ENCODE assay signal across 9 cellular contexts in genomic region chr11:72038491-72038890, GRCh38. TPM values are rescaled to one million over a fixed set of nuclear protein-coding genes. Genes with fewer than 3 reads are reported as not detected.
DNase-seq lines count a peak whose midpoint lies in the region; ATAC-seq, FAIRE-seq and TF ChIP-seq lines count a peak whose summit lies in the region.
"Had no signal": no experiment of that assay in that cellular context is flagged by ENCODE, and none has a peak within 500 bp of the region (broad histone marks: within the 10 kb centered on the region; RNA-seq: fewer than 3 reads in every experiment).

No MANE protein-coding gene starts in this region.

- H3K9ac ChIP-seq in GM12878 (ENCODE audit: control insufficient read depth, insufficient read depth, low read length), result peak overlapping the region; percentile 82
- no peak overlapping the region for H3K9ac ChIP-seq in keratinocyte (ENCODE audit: control insufficient read depth, extremely low read depth, insufficient read depth, low read length)

- POLR2A ChIA-PET in GM12878 (lab: Charles Lee), result interaction anchor here (0.5 to 3.9 kb wide), 16 partner anchors 28 to 185 kb away, joined by 3 to 15 read pairs (median 5); partner anchors contain the start of gene ANAPC15
- POLR2A ChIA-PET in activated CD4-positive, alpha-beta T cell treated with anti-CD3 and anti-CD28 coated beads for 36 hours (lab: Charles Lee), result interaction anchor here (1.0 to 1.3 kb wide), 2 partner anchors 20 to 40 kb away, joined by 3 to 5 read pairs; no protein-coding TSS in a partner anchor

- no peaks in the 10 kb centered on the region for H3K9me3 Mint-ChIP-seq in activated CD4-positive, alpha-beta T cell treated with anti-CD3 and anti-CD28 coated beads for 36 hours (ENCODE audit: low read depth)

- peaks cover 29% of the 10 kb centered on the region for H3K36me3 Mint-ChIP-seq in activated CD4-positive, alpha-beta T cell treated with anti-CD3 and anti-CD28 coated beads for 36 hours (ENCODE audit: low read depth)

- dilution Hi-C loops in keratinocyte (cut with MboI; ENCODE audit: extremely low pct_ligation_motif_present, low sequenced_read_pairs), result no loop called here

- H4K20me1 ChIP-seq in GM12878 (ENCODE audit: control insufficient read depth, insufficient read depth) (no peaks in the 10 kb centered on the region), keratinocyte (ENCODE audit: control insufficient read depth, extremely low read depth, insufficient read depth, low read length) (peaks cover 3% of the 10 kb centered on the region)

- TF ChIP-seq POLR2A in GM12878 (IDR thresholded peaks at IDR 0.05; ENCODE audit: low read depth, low read length), result no peak
- no peak for TF ChIP-seq POLR2A in testis (IDR thresholded peaks at IDR 0.05)
- TF ChIP-seq POLR2A in H54 (IDR thresholded peaks at IDR 0.05; ENCODE audit: low read depth, low read length), result no peak

- RAD21 ChIA-PET in GM12878 (lab: Charles Lee; ENCODE audit: unreplicated experiment), result interaction anchor here (1.0 to 4.7 kb wide), 15 partner anchors 8 to 393 kb away, joined by 3 to 46 read pairs (median 7); partner anchors contain the start of gene ANAPC15

- no peak overlapping the region for H3K27ac Mint-ChIP-seq in activated CD4-positive, alpha-beta T cell treated with anti-CD3 and anti-CD28 coated beads for 36 hours

- no peak for ATAC-seq in GM12878
- ATAC-seq in activated CD4-positive, alpha-beta T cell treated with anti-CD3 and anti-CD28 coated beads for 36 hours, result no peak

- no peak for FAIRE-seq in GM12878 (lab: Jason Lieb, UNC)
- no peak for FAIRE-seq in keratinocyte (lab: Jason Lieb, UNC)
- FAIRE-seq in H54 (lab: Jason Lieb, UNC), result no peak
- FAIRE-seq: colon had no signal

- 86% methylated on average over 1 of the region's 2 CpGs for WGBS in GM12878 (ENCODE audit: insufficient coverage, insufficient replicate concordance, low lambda C conversion rate, missing lambda C conversion rate)
- WGBS in testis, 2 donors, result 22 to 57% methylated on average over 1 to 2 of the region's 2 CpGs

- H3K79me2 ChIP-seq in GM12878 (ENCODE audit: control insufficient read depth, insufficient read depth, low read length), result peaks cover 70% of the 10 kb centered on the region
- H3K79me2 ChIP-seq in keratinocyte (ENCODE audit: control insufficient read depth, insufficient read depth, low read length), result peaks cover 74% of the 10 kb centered on the region

- H3K4me1 ChIP-seq in GM12878 (ENCODE audit: control insufficient read depth, insufficient read depth, low read length) (peaks cover 35% of the 10 kb centered on the region), keratinocyte (ENCODE audit: control insufficient read depth, extremely low read depth, insufficient read depth, low read length) (peaks cover 54% of the 10 kb centered on the region), testis (peaks cover 39% of the 10 kb centered on the region)

- H3K27me3 ChIP-seq in GM12878 (replicated peaks in 1 of 2; ENCODE audit: control insufficient read depth in 2 of 2, insufficient read depth in 2 of 2, low read length in 1 of 2) (no peaks in the 10 kb centered on the region), keratinocyte (ENCODE audit: control insufficient read depth, extremely low read depth, insufficient read depth, low read length) (no peaks in the 10 kb centered on the region), testis (no peaks in the 10 kb centered on the region)

- H3K27ac ChIP-seq in GM12878 (ENCODE audit: control insufficient read depth, insufficient read depth) (peak overlapping the region; percentile 71), keratinocyte (ENCODE audit: control insufficient read depth, insufficient read depth, low read length) (peak overlapping the region; percentile 24), testis (peak overlapping the region; percentile 97 to 98)

- H3K9me3 ChIP-seq in GM12878 (replicated peaks; ENCODE audit: control insufficient read depth, insufficient read depth, low read length), result no peaks in the 10 kb centered on the region
- no peaks in the 10 kb centered on the region for H3K9me3 ChIP-seq in keratinocyte (ENCODE audit: control insufficient read depth, low read depth, low read length)
- no peaks in the 10 kb centered on the region for H3K9me3 ChIP-seq in testis

- peak overlapping the region; percentile 65 for H3K4me3 ChIP-seq in GM12878
- no peak overlapping the region for H3K4me3 ChIP-seq in keratinocyte (ENCODE audit: control insufficient read depth in 2 of 3, extremely low read depth in 1 of 3, insufficient read depth in 2 of 3, low read depth in 1 of 3, low read length in 3 of 3)
- H3K4me3 ChIP-seq in testis, result peak overlapping the region; percentile 67 to 70

- H3K4me1 Mint-ChIP-seq in activated CD4-positive, alpha-beta T cell treated with anti-CD3 and anti-CD28 coated beads for 36 hours, result peaks cover 39% of the 10 kb centered on the region

- CTCF ChIA-PET in GM12878 (lab: Yijun Ruan, JAX), result interaction anchor here (0.5 to 4.4 kb wide), 19 partner anchors 12 to 106 kb away, joined by 3 to 63 read pairs (median 4); no protein-coding TSS in a partner anchor
- CTCF ChIA-PET in activated CD4-positive, alpha-beta T cell treated with anti-CD3 and anti-CD28 coated beads for 36 hours (lab: Charles Lee), result interaction anchor here (0.5 to 7.3 kb wide), 9 partner anchors 8 to 771 kb away, joined by 3 to 58 read pairs (median 5); partner anchors contain the start of gene XNDC1N

- H3K27me3 Mint-ChIP-seq in activated CD4-positive, alpha-beta T cell treated with anti-CD3 and anti-CD28 coated beads for 36 hours, result no peaks in the 10 kb centered on the region

- H3K4me3 Mint-ChIP-seq in activated CD4-positive, alpha-beta T cell treated with anti-CD3 and anti-CD28 coated beads for 36 hours, result no peak overlapping the region

- H3K4me2 ChIP-seq in GM12878 (ENCODE audit: control insufficient read depth, insufficient read depth) (peak overlapping the region; percentile 88), keratinocyte (ENCODE audit: control insufficient read depth, extremely low read depth, insufficient read depth, low read depth, low read length) (peak overlapping the region; percentile 99)

- in situ Hi-C loops in GM12878 (cut with MboI), result no loop called here

- peaks cover 1 to 17% of the 10 kb centered on the region in 2 experiments for H3K36me3 ChIP-seq in GM12878 (ENCODE audit: control insufficient read depth in 2 of 2, insufficient read depth in 2 of 2, low read length in 1 of 2)
- H3K36me3 ChIP-seq in keratinocyte (ENCODE audit: control insufficient read depth in 2 of 2, extremely low read depth in 1 of 2, insufficient read depth in 2 of 2, low read length in 2 of 2), result peaks cover under 1 to 14% of the 10 kb centered on the region in 2 experiments
- no peaks in the 10 kb centered on the region for H3K36me3 ChIP-seq in testis (ENCODE audit: low read depth, missing control alignments)

- intact Hi-C loops in GM12878 (cut with micrococcal nuclease; ENCODE audit: unreplicated experiment) (no loop called here), testis (cut with DNase I; ENCODE audit: low total_unique reads) (no loop called here)
- intact Hi-C loops in activated CD4-positive, alpha-beta T cell treated with anti-CD3 and anti-CD28 coated beads for 36 hours (cut with DNase I, micrococcal nuclease), result no loop called here

- H2AFZ ChIP-seq in GM12878 (ENCODE audit: control insufficient read depth, low read depth, low read length), result no peak overlapping the region
- H2AFZ ChIP-seq in keratinocyte (ENCODE audit: control insufficient read depth, low read length), result no peak overlapping the region

- no TSS peak for BruUV-seq in GM12878 (replicated peaks; lab: Mats Ljungman, UMichigan)

- no peak for TF ChIP-seq CTCF in GM12878 (IDR thresholded peaks at IDR 0.05 in 2 of 3, conservative IDR thresholded peaks at IDR 0.05 in 1 of 3; ENCODE audit: control insufficient read depth in 2 of 3, extremely low read depth in 1 of 3, insufficient read depth in 1 of 3, low read depth in 3 of 3, low read length in 3 of 3)
- no peak for TF ChIP-seq CTCF in keratinocyte (optimal IDR thresholded peaks at IDR 0.05 in 1 of 3, IDR thresholded peaks at IDR 0.05 in 1 of 3, conservative IDR thresholded peaks at IDR 0.05 in 1 of 3; ENCODE audit: extremely low read depth in 1 of 3, insufficient read depth in 2 of 3, low read length in 3 of 3)
- no peak for TF ChIP-seq CTCF in testis (IDR thresholded peaks at IDR 0.05)

- TF ChIP-seq RAD21 in Ishikawa (IDR thresholded peaks at IDR 0.05; ENCODE audit: low read depth) (no peak), GM12878 (IDR thresholded peaks at IDR 0.05; ENCODE audit: insufficient read depth, low read depth, low read length) (no peak)

- DNase-seq in GM12878 (ENCODE audit: low read depth, low spot score) (no peak), keratinocyte (ENCODE audit: low read depth, low spot score) (no peak), testis (peak; percentile 80), NCI-H774 (lab: John Stamatoyannopoulos, UW) (no peak), iPS-NIHi7 (ENCODE audit: extremely low spot score) (no peak), H54 (ENCODE audit: insufficient read length, low spot score) (no peak)
- DNase-seq in activated CD4-positive, alpha-beta T cell treated with anti-CD3 and anti-CD28 coated beads for 36 hours, result no peak

- no peak for TF ChIP-seq EP300 in Ishikawa (IDR thresholded peaks at IDR 0.05; ENCODE audit: borderline replicate concordance)
- TF ChIP-seq EP300 in GM12878 (IDR thresholded peaks at IDR 0.05; ENCODE audit: borderline replicate concordance in 1 of 2, control insufficient read depth in 1 of 2, low read depth in 2 of 2, low read length in 2 of 2), result no peak

- SMC1A ChIA-PET in GM12878 (lab: Charles Lee; ENCODE audit: uncharacterized antibody, unreplicated experiment), result interaction anchor here (0.7 to 4.3 kb wide), 17 partner anchors 8 to 74 kb away, joined by 3 to 48 read pairs (median 10); partner anchors contain the start of gene ANAPC15

- H3K9me1 ChIP-seq in keratinocyte (ENCODE audit: control insufficient read depth, extremely low read depth, insufficient read depth, low read length), result no peaks in the 10 kb centered on the region

RNA-seq across cellular contexts. Expression of gene IL18BP, which starts 39.8 kb away (rescaled TPM):
- 42.0 and 53.6 TPM in 2 replicates for total RNA-seq in GM12878 (2013; cell fraction: nucleolus; rRNA removed)
- 4.9 and 5.5 TPM in 2 replicates for total RNA-seq in GM12878 (2014; rRNA removed)
- 5.0 and 5.9 TPM in 2 replicates for total RNA-seq in GM12878 (2014; rRNA removed; fragmentation: Illumina TruSeq; extraction: Trizol)
- total RNA-seq in GM12878 (2021), result 16.3 and 19.0 TPM in 2 replicates
- 15.3 TPM for polyA plus RNA-seq in GM12878 (2011; ENCODE audit: low read depth)
- polyA plus RNA-seq in GM12878 (2011; rRNA removed), result 9.2 and 11.8 TPM in 2 replicates
- polyA plus RNA-seq in GM12878 (2011; cell fraction: cytosol; rRNA removed), result 6.1 and 7.4 TPM in 2 replicates
- 88.6 and 89.9 TPM in 2 replicates for polyA plus RNA-seq in GM12878 (2011; cell fraction: nucleus; rRNA removed)
- 14.2 and 16.9 TPM in 2 replicates for polyA plus RNA-seq in GM12878 (2012)
- 13.7 and 15.9 TPM in 2 replicates for polyA plus RNA-seq in GM12878 (2014; fragmentation: Illumina TruSeq; extraction: Trizol)
- polyA plus RNA-seq in GM12878 (2014; fragmentation: Nextera tagmentation; extraction: Ambion mirVana), result 1 to 10 TPM; 2.6 to 3.5 TPM
- 18.1 and 23.4 TPM in 2 replicates for polyA plus RNA-seq in GM12878 (2014; rRNA removed)
- 10 to 100 TPM; 10.2 to 11.1 TPM for polyA plus RNA-seq in GM12878 (2016; fragmentation: Nextera tagmentation; extraction: Ambion mirVana)
- 14.6 and 16.2 TPM in 2 replicates for polyA minus RNA-seq in GM12878 (2011; rRNA and poly(A)+ RNA removed)
- 2.2 and 2.3 TPM in 2 replicates for polyA minus RNA-seq in GM12878 (2011; cell fraction: cytosol; rRNA and poly(A)+ RNA removed)
- 14.4 and 21.9 TPM in 2 replicates for polyA minus RNA-seq in GM12878 (2011; cell fraction: nucleus; rRNA and poly(A)+ RNA removed)
- polyA plus RNA-seq in keratinocyte, result 1.4 to 4.7 TPM (median 2.9 TPM) in 3 replicates
- polyA plus RNA-seq in keratinocyte (2011; ENCODE audit: low read depth), result 1.9 TPM
- 0.26 and 0.44 TPM in 2 replicates for polyA plus RNA-seq in keratinocyte (2011; cell fraction: cytosol; rRNA removed)
- 18.8 and 19.7 TPM in 2 replicates for polyA plus RNA-seq in keratinocyte (2011; cell fraction: nucleus; rRNA removed)
- 0.87 and 1.8 TPM in 2 replicates for polyA plus RNA-seq in keratinocyte (2012; ENCODE audit: low replicate concordance)
- 1.9 to 4.7 TPM (median 3.4 TPM) in 3 replicates for polyA minus RNA-seq in keratinocyte
- not detected for polyA minus RNA-seq in keratinocyte (2011; cell fraction: cytosol; rRNA and poly(A)+ RNA removed)
- polyA minus RNA-seq in keratinocyte (2011; cell fraction: nucleus; rRNA and poly(A)+ RNA removed), result 4.5 and 9.5 TPM in 2 replicates
- 10 to 100 TPM; 13.5 to 16.8 TPM for total RNA-seq in testis
- polyA plus RNA-seq in testis (ENCODE audit: insufficient read depth, low read depth, low replicate concordance), result 11.7 TPM
- total RNA-seq in activated CD4-positive, alpha-beta T cell treated with anti-CD3 and anti-CD28 coated beads for 36 hours, result 10 to 100 TPM in 1 of 2 experiments, 1 to 10 TPM in 1; 8.4 to 10.2 TPM

RNA-seq across cellular contexts. Expression of gene NUMA1, which starts 41.9 kb away (rescaled TPM):
- 241 and 261 TPM in 2 replicates for total RNA-seq in GM12878 (2013; cell fraction: nucleolus; rRNA removed)
- total RNA-seq in GM12878 (2014; rRNA removed) (82.3 and 88.1 TPM in 2 replicates), GM12878 (2014; rRNA removed; fragmentation: Illumina TruSeq; extraction: Trizol) (44.3 TPM in 2 replicates), GM12878 (2021) (102 and 111 TPM in 2 replicates), testis (100 to 1,000 TPM; 452 to 470 TPM)
- polyA plus RNA-seq in GM12878 (2011; ENCODE audit: low read depth), result 53.5 TPM
- polyA plus RNA-seq in GM12878 (2011; rRNA removed) (32.7 and 61.5 TPM in 2 replicates), GM12878 (2014; fragmentation: Illumina TruSeq; extraction: Trizol) (36.7 and 60.6 TPM in 2 replicates), GM12878 (2014; fragmentation: Nextera tagmentation; extraction: Ambion mirVana) (1 to 10 TPM; 5.5 to 7.1 TPM), GM12878 (2014; rRNA removed) (77.3 and 84.6 TPM in 2 replicates), GM12878 (2016; fragmentation: Nextera tagmentation; extraction: Ambion mirVana) (10 to 100 TPM; 58.1 to 63.5 TPM), keratinocyte (38.8 to 45.7 TPM (median 40.4 TPM) in 3 replicates), testis (ENCODE audit: insufficient read depth, low read depth, low replicate concordance) (186 TPM)
- 69.4 and 72.3 TPM in 2 replicates for polyA plus RNA-seq in GM12878 (2011; cell fraction: cytosol; rRNA removed)
- polyA plus RNA-seq in GM12878 (2011; cell fraction: nucleus; rRNA removed), result 236 and 254 TPM in 2 replicates
- 95.7 and 106 TPM in 2 replicates for polyA plus RNA-seq in GM12878 (2012)
- polyA minus RNA-seq in GM12878 (2011; rRNA and poly(A)+ RNA removed), result 115 and 125 TPM in 2 replicates
- 46.7 and 48.0 TPM in 2 replicates for polyA minus RNA-seq in GM12878 (2011; cell fraction: cytosol; rRNA and poly(A)+ RNA removed)
- 90.7 and 135 TPM in 2 replicates for polyA minus RNA-seq in GM12878 (2011; cell fraction: nucleus; rRNA and poly(A)+ RNA removed)
- 26.5 TPM for polyA plus RNA-seq in keratinocyte (2011; ENCODE audit: low read depth)
- polyA plus RNA-seq in keratinocyte (2011; cell fraction: cytosol; rRNA removed), result 24.7 and 32.8 TPM in 2 replicates
- 108 and 133 TPM in 2 replicates for polyA plus RNA-seq in keratinocyte (2011; cell fraction: nucleus; rRNA removed)
- 44.4 and 52.9 TPM in 2 replicates for polyA plus RNA-seq in keratinocyte (2012; ENCODE audit: low replicate concordance)
- 89.8 to 255 TPM (median 101 TPM) in 3 replicates for polyA minus RNA-seq in keratinocyte
- polyA minus RNA-seq in keratinocyte (2011; cell fraction: cytosol; rRNA and poly(A)+ RNA removed), result 46.2 TPM
- polyA minus RNA-seq in keratinocyte (2011; cell fraction: nucleus; rRNA and poly(A)+ RNA removed), result 82.2 and 105 TPM in 2 replicates
- 100 to 1,000 TPM; 154 to 167 TPM for total RNA-seq in activated CD4-positive, alpha-beta T cell treated with anti-CD3 and anti-CD28 coated beads for 36 hours

RNA-seq across cellular contexts. Expression of gene LRRC51, which starts 42.2 kb away (rescaled TPM):
- total RNA-seq in GM12878 (2013; cell fraction: nucleolus; rRNA removed), result 1.3 and 1.4 TPM in 2 replicates
- total RNA-seq in GM12878 (2014; rRNA removed) (4.0 and 5.6 TPM in 2 replicates), GM12878 (2014; rRNA removed; fragmentation: Illumina TruSeq; extraction: Trizol) (4.1 and 4.7 TPM in 2 replicates), GM12878 (2021) (2.6 and 5.5 TPM in 2 replicates), testis (10 to 100 TPM; 50.8 to 84.6 TPM)
- polyA plus RNA-seq in GM12878 (2011; ENCODE audit: low read depth), result 2.8 TPM
- polyA plus RNA-seq in GM12878 (2011; rRNA removed) (6.1 and 8.6 TPM in 2 replicates), GM12878 (2014; fragmentation: Illumina TruSeq; extraction: Trizol) (6.4 and 11.7 TPM in 2 replicates), GM12878 (2014; fragmentation: Nextera tagmentation; extraction: Ambion mirVana) (1 to 10 TPM; 4.7 to 6.2 TPM), GM12878 (2014; rRNA removed) (7.5 and 7.8 TPM in 2 replicates), GM12878 (2016; fragmentation: Nextera tagmentation; extraction: Ambion mirVana) (1 to 10 TPM; 3.1 to 6.1 TPM), keratinocyte (4.2 to 6.7 TPM (median 5.2 TPM) in 3 replicates), testis (ENCODE audit: insufficient read depth, low read depth, low replicate concordance) (200 TPM)
- 7.7 and 9.9 TPM in 2 replicates for polyA plus RNA-seq in GM12878 (2011; cell fraction: cytosol; rRNA removed)
- polyA plus RNA-seq in GM12878 (2011; cell fraction: nucleus; rRNA removed), result 3.6 and 5.0 TPM in 2 replicates
- polyA plus RNA-seq in GM12878 (2012), result 3.6 and 7.1 TPM in 2 replicates
- polyA minus RNA-seq in GM12878 (2011; rRNA and poly(A)+ RNA removed), result 8.6 and 10.5 TPM in 2 replicates
- polyA minus RNA-seq in GM12878 (2011; cell fraction: cytosol; rRNA and poly(A)+ RNA removed), result 1.6 and 6.0 TPM in 2 replicates
- 0.73 and 1.4 TPM in 2 replicates for polyA minus RNA-seq in GM12878 (2011; cell fraction: nucleus; rRNA and poly(A)+ RNA removed)
- 3.5 TPM for polyA plus RNA-seq in keratinocyte (2011; ENCODE audit: low read depth)
- 3.3 and 4.0 TPM in 2 replicates for polyA plus RNA-seq in keratinocyte (2011; cell fraction: cytosol; rRNA removed)
- polyA plus RNA-seq in keratinocyte (2011; cell fraction: nucleus; rRNA removed), result 2.7 and 4.0 TPM in 2 replicates
- polyA plus RNA-seq in keratinocyte (2012; ENCODE audit: low replicate concordance), result 2.3 and 6.0 TPM in 2 replicates
- 0.66 to 10.5 TPM (median 3.7 TPM) in 3 replicates for polyA minus RNA-seq in keratinocyte
- polyA minus RNA-seq in keratinocyte (2011; cell fraction: cytosol; rRNA and poly(A)+ RNA removed), result 3.1 TPM
- 0.74 and 1.6 TPM in 2 replicates for polyA minus RNA-seq in keratinocyte (2011; cell fraction: nucleus; rRNA and poly(A)+ RNA removed)
- 10 to 100 TPM in 1 of 2 experiments, 1 to 10 TPM in 1; 7.7 to 11.6 TPM for total RNA-seq in activated CD4-positive, alpha-beta T cell treated with anti-CD3 and anti-CD28 coated beads for 36 hours

Comparison
In these comparisons a context has a peak if more than half of its experiments do, and no peak if none do; other contexts are left out.
1. H3K27ac ChIP-seq: peak in every context shown above with its lines; median percentile 98 in testis; 71 in GM12878; 24 in keratinocyte.
2. H3K4me3 ChIP-seq: peak in GM12878 (single experiment) and testis (2 of 2); none in keratinocyte (0 of 3).
3. RNA of gene LRRC51, which starts 42.2 kb away (total RNA-seq): 50.8 to 84.6 TPM in testis; 7.7 to 11.6 TPM in activated CD4-positive, alpha-beta T cell treated with anti-CD3 and anti-CD28 coated beads for 36 hours and 1.3 to 5.6 TPM in GM12878; every median in the first group is over 4 times any median in the second.